In the genomic region with DNA sequence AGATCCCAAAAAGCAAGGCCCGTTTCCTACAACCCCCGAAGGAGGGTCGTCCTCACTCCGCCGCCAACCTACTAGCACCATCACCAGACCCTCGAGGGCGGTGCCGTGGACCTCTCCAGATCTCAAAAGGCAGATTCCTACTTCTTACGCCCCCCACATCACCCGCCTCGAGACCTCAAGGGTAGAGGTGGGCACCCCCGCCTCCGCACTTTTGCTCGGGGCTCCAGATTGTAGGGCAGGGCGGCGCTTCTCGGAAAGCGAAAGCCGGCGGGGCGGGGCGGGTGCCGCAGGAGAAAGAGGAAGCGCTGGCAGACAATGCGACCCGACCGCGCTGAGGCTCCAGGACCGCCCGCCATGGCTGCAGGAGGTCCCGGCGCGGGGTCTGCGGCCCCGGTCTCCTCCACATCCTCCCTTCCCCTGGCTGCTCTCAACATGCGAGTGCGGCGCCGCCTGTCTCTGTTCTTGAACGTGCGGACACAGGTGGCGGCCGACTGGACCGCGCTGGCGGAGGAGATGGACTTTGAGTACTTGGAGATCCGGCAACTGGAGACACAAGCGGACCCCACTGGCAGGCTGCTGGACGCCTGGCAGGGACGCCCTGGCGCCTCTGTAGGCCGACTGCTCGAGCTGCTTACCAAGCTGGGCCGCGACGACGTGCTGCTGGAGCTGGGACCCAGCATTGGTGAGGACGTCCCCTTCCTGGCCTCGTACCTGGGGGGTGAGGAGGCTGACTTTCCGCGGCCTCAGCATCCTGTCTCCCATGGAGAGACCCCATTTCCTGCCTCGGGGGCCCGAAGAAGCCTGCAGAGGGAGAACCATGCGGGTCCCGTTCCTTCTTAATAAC, we compare ENCODE assay signal across 1 cellular context.
TF ChIP-seq lines count a peak whose summit lies in the region.

A gene (plus strand): TSS at position 315 of the 844 bp plus-strand sequence. CDS start 40 bp downstream, at position 355.

TF ChIP-seq in HepG2, 621 proteins besides CTCF, POLR2A, EP300 and RAD21 (continued from another document and continues in another):
- TF ChIP-seq, protein P1, sequence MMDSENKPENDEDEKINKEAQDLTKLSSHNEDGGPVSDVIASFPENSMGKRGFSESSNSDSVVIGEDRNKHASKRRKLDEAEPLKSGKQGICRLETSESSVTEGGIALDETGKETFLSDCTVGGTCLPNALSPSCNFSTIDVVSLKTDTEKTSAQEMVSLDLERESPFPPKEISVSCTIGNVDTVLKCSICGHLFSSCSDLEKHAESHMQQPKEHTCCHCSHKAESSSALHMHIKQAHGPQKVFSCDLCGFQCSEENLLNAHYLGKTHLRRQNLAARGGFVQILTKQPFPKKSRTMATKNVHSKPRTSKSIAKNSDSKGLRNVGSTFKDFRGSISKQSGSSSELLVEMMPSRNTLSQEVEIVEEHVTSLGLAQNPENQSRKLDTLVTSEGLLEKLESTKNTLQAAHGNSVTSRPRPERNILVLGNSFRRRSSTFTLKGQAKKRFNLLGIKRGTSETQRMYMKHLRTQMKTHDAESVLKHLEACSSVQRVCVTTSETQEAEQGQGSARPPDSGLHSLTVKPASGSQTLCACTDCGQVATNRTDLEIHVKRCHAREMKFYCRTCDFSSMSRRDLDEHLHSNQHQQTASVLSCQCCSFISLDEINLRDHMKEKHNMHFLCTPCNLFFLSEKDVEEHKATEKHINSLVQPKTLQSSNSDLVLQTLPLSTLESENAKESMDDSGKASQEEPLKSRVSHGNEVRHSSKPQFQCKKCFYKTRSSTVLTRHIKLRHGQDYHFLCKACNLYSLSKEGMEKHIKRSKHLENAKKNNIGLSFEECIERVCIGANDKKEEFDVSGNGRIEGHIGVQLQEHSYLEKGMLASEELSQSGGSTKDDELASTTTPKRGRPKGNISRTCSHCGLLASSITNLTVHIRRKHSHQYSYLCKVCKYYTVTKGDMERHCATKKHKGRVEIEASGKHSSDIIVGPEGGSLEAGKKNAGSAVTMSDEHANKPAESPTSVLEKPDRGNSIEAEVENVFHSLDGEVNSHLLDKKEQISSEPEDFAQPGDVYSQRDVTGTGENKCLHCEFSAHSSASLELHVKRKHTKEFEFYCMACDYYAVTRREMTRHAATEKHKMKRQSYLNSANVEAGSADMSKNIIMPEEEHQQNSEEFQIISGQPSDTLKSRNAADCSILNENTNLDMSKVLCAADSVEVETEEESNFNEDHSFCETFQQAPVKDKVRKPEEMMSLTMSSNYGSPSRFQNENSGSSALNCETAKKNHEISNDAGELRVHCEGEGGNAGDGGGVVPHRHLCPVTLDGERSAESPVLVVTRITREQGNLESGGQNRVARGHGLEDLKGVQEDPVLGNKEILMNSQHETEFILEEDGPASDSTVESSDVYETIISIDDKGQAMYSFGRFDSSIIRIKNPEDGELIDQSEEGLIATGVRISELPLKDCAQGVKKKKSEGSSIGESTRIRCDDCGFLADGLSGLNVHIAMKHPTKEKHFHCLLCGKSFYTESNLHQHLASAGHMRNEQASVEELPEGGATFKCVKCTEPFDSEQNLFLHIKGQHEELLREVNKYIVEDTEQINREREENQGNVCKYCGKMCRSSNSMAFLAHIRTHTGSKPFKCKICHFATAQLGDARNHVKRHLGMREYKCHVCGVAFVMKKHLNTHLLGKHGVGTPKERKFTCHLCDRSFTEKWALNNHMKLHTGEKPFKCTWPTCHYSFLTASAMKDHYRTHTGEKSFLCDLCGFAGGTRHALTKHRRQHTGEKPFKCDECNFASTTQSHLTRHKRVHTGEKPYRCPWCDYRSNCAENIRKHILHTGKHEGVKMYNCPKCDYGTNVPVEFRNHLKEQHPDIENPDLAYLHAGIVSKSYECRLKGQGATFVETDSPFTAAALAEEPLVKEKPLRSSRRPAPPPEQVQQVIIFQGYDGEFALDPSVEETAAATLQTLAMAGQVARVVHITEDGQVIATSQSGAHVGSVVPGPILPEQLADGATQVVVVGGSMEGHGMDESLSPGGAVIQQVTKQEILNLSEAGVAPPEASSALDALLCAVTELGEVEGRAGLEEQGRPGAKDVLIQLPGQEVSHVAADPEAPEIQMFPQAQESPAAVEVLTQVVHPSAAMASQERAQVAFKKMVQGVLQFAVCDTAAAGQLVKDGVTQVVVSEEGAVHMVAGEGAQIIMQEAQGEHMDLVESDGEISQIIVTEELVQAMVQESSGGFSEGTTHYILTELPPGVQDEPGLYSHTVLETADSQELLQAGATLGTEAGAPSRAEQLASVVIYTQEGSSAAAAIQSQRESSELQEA (CRISPR knock-in tag; IDR thresholded peaks at IDR 0.05; ENCODE audit: not compliant biosample characterization): no peak
- TF ChIP-seq POLR2AphosphoS2 (IDR thresholded peaks at IDR 0.05; ENCODE audit: low read depth, low read length) (no peak), ZNF792 (CRISPR knock-in tag; IDR thresholded peaks at IDR 0.05) (peak; percentile 27; the same call in 1 of the 2 replicates), KDM4B (CRISPR knock-in tag; IDR thresholded peaks at IDR 0.05) (0 out of 2 replicates have a peak, but pooled peaks have one; percentile 17), ZBTB7B (CRISPR knock-in tag; IDR thresholded peaks at IDR 0.05) (peak; percentile 77), PAX8 (CRISPR knock-in tag; IDR thresholded peaks at IDR 0.05; ENCODE audit: borderline replicate concordance) (no peak), ZNF354B (CRISPR knock-in tag; IDR thresholded peaks at IDR 0.05) (no peak), MIER3 (CRISPR knock-in tag; IDR thresholded peaks at IDR 0.05; ENCODE audit: borderline replicate concordance) (no peak), ZBTB20 (CRISPR knock-in tag; IDR thresholded peaks at IDR 0.05; ENCODE audit: borderline replicate concordance, low read depth) (peak; percentile 50; the same call in 1 of the 2 replicates), ZSCAN21 (CRISPR knock-in tag; IDR thresholded peaks at IDR 0.05; ENCODE audit: borderline replicate concordance) (peak; percentile 89), ZNF672 (CRISPR knock-in tag; IDR thresholded peaks at IDR 0.05) (no peak), ZNF776 (CRISPR knock-in tag; IDR thresholded peaks at IDR 0.05) (peak; percentile 87), STAG1 (CRISPR knock-in tag; IDR thresholded peaks at IDR 0.05) (no peak; the same call in 1 of the 2 replicates), ZSCAN31 (CRISPR knock-in tag; IDR thresholded peaks at IDR 0.05; ENCODE audit: low read depth) (0 out of 2 replicates have a peak, but pooled peaks have one; percentile 18), DPF2 (CRISPR knock-in tag; IDR thresholded peaks at IDR 0.05; ENCODE audit: borderline replicate concordance, low read depth) (no peak), BRD4 (CRISPR knock-in tag; IDR thresholded peaks at IDR 0.05) (peak; percentile 72; the same call in 1 of the 2 replicates), ZFP82 (CRISPR knock-in tag; IDR thresholded peaks at IDR 0.05; ENCODE audit: borderline replicate concordance) (no peak), ONECUT2 (CRISPR knock-in tag; IDR thresholded peaks at IDR 0.05) (no peak), ZNF775 (CRISPR knock-in tag; IDR thresholded peaks at IDR 0.05; ENCODE audit: borderline replicate concordance) (no peak), CENPT (CRISPR knock-in tag; IDR thresholded peaks at IDR 0.05; ENCODE audit: low read depth) (0 out of 2 replicates have a peak, but pooled peaks have one; percentile 68)
- TF ChIP-seq, protein P2, sequence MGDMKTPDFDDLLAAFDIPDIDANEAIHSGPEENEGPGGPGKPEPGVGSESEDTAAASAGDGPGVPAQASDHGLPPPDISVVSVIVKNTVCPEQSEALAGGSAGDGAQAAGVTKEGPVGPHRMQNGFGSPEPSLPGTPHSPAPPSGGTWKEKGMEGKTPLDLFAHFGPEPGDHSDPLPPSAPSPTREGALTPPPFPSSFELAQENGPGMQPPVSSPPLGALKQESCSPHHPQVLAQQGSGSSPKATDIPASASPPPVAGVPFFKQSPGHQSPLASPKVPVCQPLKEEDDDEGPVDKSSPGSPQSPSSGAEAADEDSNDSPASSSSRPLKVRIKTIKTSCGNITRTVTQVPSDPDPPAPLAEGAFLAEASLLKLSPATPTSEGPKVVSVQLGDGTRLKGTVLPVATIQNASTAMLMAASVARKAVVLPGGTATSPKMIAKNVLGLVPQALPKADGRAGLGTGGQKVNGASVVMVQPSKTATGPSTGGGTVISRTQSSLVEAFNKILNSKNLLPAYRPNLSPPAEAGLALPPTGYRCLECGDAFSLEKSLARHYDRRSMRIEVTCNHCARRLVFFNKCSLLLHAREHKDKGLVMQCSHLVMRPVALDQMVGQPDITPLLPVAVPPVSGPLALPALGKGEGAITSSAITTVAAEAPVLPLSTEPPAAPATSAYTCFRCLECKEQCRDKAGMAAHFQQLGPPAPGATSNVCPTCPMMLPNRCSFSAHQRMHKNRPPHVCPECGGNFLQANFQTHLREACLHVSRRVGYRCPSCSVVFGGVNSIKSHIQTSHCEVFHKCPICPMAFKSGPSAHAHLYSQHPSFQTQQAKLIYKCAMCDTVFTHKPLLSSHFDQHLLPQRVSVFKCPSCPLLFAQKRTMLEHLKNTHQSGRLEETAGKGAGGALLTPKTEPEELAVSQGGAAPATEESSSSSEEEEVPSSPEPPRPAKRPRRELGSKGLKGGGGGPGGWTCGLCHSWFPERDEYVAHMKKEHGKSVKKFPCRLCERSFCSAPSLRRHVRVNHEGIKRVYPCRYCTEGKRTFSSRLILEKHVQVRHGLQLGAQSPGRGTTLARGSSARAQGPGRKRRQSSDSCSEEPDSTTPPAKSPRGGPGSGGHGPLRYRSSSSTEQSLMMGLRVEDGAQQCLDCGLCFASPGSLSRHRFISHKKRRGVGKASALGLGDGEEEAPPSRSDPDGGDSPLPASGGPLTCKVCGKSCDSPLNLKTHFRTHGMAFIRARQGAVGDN (CRISPR knock-in tag; IDR thresholded peaks at IDR 0.05): peak; percentile 90
- TF ChIP-seq, protein P3, sequence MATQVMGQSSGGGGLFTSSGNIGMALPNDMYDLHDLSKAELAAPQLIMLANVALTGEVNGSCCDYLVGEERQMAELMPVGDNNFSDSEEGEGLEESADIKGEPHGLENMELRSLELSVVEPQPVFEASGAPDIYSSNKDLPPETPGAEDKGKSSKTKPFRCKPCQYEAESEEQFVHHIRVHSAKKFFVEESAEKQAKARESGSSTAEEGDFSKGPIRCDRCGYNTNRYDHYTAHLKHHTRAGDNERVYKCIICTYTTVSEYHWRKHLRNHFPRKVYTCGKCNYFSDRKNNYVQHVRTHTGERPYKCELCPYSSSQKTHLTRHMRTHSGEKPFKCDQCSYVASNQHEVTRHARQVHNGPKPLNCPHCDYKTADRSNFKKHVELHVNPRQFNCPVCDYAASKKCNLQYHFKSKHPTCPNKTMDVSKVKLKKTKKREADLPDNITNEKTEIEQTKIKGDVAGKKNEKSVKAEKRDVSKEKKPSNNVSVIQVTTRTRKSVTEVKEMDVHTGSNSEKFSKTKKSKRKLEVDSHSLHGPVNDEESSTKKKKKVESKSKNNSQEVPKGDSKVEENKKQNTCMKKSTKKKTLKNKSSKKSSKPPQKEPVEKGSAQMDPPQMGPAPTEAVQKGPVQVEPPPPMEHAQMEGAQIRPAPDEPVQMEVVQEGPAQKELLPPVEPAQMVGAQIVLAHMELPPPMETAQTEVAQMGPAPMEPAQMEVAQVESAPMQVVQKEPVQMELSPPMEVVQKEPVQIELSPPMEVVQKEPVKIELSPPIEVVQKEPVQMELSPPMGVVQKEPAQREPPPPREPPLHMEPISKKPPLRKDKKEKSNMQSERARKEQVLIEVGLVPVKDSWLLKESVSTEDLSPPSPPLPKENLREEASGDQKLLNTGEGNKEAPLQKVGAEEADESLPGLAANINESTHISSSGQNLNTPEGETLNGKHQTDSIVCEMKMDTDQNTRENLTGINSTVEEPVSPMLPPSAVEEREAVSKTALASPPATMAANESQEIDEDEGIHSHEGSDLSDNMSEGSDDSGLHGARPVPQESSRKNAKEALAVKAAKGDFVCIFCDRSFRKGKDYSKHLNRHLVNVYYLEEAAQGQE (IDR thresholded peaks at IDR 0.05; ENCODE audit: borderline replicate concordance in 1 of 2, low read depth in 1 of 2, low read length in 2 of 2): peak in 1 of 2 experiments; percentile 27; a peak in 1 of 4 replicates
- TF ChIP-seq, protein P4, sequence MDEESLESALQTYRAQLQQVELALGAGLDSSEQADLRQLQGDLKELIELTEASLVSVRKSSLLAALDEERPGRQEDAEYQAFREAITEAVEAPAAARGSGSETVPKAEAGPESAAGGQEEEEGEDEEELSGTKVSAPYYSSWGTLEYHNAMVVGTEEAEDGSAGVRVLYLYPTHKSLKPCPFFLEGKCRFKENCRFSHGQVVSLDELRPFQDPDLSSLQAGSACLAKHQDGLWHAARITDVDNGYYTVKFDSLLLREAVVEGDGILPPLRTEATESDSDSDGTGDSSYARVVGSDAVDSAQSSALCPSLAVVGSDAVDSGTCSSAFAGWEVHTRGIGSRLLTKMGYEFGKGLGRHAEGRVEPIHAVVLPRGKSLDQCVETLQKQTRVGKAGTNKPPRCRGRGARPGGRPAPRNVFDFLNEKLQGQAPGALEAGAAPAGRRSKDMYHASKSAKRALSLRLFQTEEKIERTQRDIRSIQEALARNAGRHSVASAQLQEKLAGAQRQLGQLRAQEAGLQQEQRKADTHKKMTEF (CRISPR knock-in tag; IDR thresholded peaks at IDR 0.05): peak; percentile 86
- TF ChIP-seq, protein P5, sequence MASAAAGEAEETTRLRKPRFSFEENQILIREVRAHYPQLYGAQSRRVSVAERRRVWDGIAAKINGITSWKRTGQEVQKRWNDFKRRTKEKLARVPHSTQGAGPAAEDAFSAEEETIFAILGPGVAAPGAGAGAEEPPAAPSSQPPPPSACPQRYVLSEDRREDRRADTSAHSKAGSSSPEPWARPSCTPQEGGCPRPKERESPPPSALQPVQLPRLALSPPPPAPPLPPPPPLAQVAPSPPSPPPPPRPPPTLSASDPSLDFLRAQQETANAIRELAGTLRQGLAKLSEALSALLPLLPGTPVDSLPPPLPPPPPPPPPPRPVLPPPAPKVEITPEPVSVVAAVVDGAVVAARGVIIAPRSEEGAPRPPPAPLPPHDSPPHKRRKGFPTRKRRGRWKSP (CRISPR knock-in tag; IDR thresholded peaks at IDR 0.05): no peak
- TF ChIP-seq, protein P6, sequence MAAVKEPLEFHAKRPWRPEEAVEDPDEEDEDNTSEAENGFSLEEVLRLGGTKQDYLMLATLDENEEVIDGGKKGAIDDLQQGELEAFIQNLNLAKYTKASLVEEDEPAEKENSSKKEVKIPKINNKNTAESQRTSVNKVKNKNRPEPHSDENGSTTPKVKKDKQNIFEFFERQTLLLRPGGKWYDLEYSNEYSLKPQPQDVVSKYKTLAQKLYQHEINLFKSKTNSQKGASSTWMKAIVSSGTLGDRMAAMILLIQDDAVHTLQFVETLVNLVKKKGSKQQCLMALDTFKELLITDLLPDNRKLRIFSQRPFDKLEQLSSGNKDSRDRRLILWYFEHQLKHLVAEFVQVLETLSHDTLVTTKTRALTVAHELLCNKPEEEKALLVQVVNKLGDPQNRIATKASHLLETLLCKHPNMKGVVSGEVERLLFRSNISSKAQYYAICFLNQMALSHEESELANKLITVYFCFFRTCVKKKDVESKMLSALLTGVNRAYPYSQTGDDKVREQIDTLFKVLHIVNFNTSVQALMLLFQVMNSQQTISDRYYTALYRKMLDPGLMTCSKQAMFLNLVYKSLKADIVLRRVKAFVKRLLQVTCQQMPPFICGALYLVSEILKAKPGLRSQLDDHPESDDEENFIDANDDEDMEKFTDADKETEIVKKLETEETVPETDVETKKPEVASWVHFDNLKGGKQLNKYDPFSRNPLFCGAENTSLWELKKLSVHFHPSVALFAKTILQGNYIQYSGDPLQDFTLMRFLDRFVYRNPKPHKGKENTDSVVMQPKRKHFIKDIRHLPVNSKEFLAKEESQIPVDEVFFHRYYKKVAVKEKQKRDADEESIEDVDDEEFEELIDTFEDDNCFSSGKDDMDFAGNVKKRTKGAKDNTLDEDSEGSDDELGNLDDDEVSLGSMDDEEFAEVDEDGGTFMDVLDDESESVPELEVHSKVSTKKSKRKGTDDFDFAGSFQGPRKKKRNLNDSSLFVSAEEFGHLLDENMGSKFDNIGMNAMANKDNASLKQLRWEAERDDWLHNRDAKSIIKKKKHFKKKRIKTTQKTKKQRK (IDR thresholded peaks at IDR 0.05; ENCODE audit: low read length): no peak
- TF ChIP-seq, protein P7, sequence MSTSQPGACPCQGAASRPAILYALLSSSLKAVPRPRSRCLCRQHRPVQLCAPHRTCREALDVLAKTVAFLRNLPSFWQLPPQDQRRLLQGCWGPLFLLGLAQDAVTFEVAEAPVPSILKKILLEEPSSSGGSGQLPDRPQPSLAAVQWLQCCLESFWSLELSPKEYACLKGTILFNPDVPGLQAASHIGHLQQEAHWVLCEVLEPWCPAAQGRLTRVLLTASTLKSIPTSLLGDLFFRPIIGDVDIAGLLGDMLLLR (CRISPR knock-in tag; IDR thresholded peaks at IDR 0.05): peak; percentile 56; the same call in 1 of the 2 replicates
